18 cellular contexts compared by ENCODE assay signal in the genomic region with DNA sequence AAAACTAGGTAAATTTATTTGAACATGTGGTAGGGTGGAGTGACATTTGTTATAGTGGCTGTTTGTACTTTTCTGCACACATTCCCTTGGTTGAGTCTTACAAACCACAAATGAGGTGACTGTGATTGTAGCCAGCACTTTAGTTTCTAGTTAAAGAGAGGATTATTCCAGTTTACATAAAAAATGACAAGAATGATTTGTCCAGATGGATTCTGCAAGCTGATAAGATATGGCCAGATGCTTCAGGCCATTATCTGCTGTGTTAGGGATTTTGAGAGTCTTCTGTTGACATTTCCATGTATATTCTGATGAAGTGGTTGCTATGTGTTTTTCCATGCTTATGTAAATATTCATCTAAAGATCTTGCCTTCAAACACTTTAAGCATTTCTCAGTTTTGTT. TPM values are rescaled to one million over a fixed set of nuclear protein-coding genes. Genes with fewer than 3 reads are reported as not detected.
DNase-seq lines count a peak whose midpoint lies in the region; ATAC-seq and TF ChIP-seq lines count a peak whose summit lies in the region.
"Had no signal": no experiment of that assay in that cellular context is flagged by ENCODE, and none has a peak within 500 bp of the region (broad histone marks: within the 10 kb centered on the region; RNA-seq: fewer than 3 reads in every experiment).

No MANE protein-coding gene starts in this region.

- no peaks in the 10 kb centered on the region for H3K9me3 ChIP-seq in thyroid gland
- H3K9me3 ChIP-seq: right atrium auricular region, vagina had no signal

- DNase-seq in AG04449 (ENCODE audit: low read depth, low spot score) (peak; percentile 63), EH (ENCODE audit: low read depth) (peak; percentile 81), NCI-H69 (lab: John Stamatoyannopoulos, UW) (peak; percentile 52), fibroblast of the conjunctiva (ENCODE audit: low read depth) (peak; percentile 30), lower leg skin (ENCODE audit: low spot score in 2 of 2) (no peak), G401 (ENCODE audit: low spot score) (no peak), thyroid gland (no peak)
- DNase-seq: activated CD4-positive, CD25-positive, alpha-beta regulatory T cell treated with anti-CD3 and anti-CD28 coated beads, Interleukin-2, amount 50 U/mL, for 72 hours; activated T-cell treated with anti-CD3 and anti-CD28 coated beads, Interleukin-2, amount 50 U/mL, for 24 hours; amygdala; NCI-H1694; stimulated activated CD4-positive, alpha-beta T cell treated with anti-CD3 and anti-CD28 coated beads, Interleukin-4, amount 100 ng/mL, for 24 hours; stimulated activated naive CD4-positive, alpha-beta T cell; T-cell had no signal

- H3K36me3 ChIP-seq in thyroid gland, result no peaks in the 10 kb centered on the region
- H3K36me3 ChIP-seq: BLaER1 treated with 17β-estradiol and CSF1 and Interleukin-3, amounts not matched to agents 10 nM and 100 nM; right atrium auricular region; vagina had no signal

- H3K4me3 ChIP-seq in AG04449 (ENCODE audit: low read depth, low read length), result no peak overlapping the region
- H3K4me3 ChIP-seq in lower leg skin (ENCODE audit: low read depth, poor library complexity, severe bottlenecking), result no peak overlapping the region
- no peak overlapping the region for H3K4me3 ChIP-seq in thyroid gland (replicated peaks in 1 of 3)
- H3K4me3 ChIP-seq: BLaER1 treated with 17β-estradiol and CSF1 and Interleukin-3, amounts not matched to agents 10 nM and 100 nM; right atrium auricular region; vagina had no signal

- no peak for ATAC-seq in GM18517 (IDR thresholded peaks at IDR 0.05; ENCODE audit: unreplicated experiment)
- ATAC-seq: T-cell had no signal

- POLR2A ChIA-PET in AG04449 (lab: Yijun Ruan, JAX), result interaction anchor here (0.6 kb wide), 1 partner anchor 618 kb away, joined by 3 read pairs; no protein-coding TSS in a partner anchor

- no peaks in the 10 kb centered on the region for H3K27me3 ChIP-seq in thyroid gland
- H3K27me3 ChIP-seq: BLaER1 treated with 17β-estradiol and CSF1 and Interleukin-3, amounts not matched to agents 10 nM and 100 nM; right atrium auricular region; vagina had no signal

- no peaks in the 10 kb centered on the region for H3K4me1 ChIP-seq in thyroid gland
- H3K4me1 ChIP-seq: BLaER1 treated with 17β-estradiol and CSF1 and Interleukin-3, amounts not matched to agents 10 nM and 100 nM; right atrium auricular region had no signal

- in situ Hi-C loops in G401 (cut with HindIII; ENCODE audit: low sequenced_read_pairs), result no loop called here

- no peak for TF ChIP-seq CTCF in AG04449 (IDR thresholded peaks at IDR 0.05; ENCODE audit: insufficient read depth, low read length, missing control alignments)
- TF ChIP-seq CTCF in lower leg skin (IDR thresholded peaks at IDR 0.05), result no peak
- no peak for TF ChIP-seq CTCF in thyroid gland (IDR thresholded peaks at IDR 0.05)

- CTCF ChIA-PET in AG04449 (lab: Yijun Ruan, JAX), result interaction anchor here (0.6 to 1.9 kb wide), 4 partner anchors 31 to 635 kb away, joined by 3 to 7 read pairs (median 5); a partner anchor contains a TSS

- intact Hi-C loops in lower leg skin (cut with DNase I; ENCODE audit: low total_unique reads), result no loop called here
- intact Hi-C loops in thyroid gland (cut with DNase I), result no loop called here

- no peak overlapping the region for H3K27ac ChIP-seq in thyroid gland
- H3K27ac ChIP-seq: BLaER1 treated with 17β-estradiol and CSF1 and Interleukin-3, amounts not matched to agents 10 nM and 100 nM; right atrium auricular region; vagina had no signal

- no peak for TF ChIP-seq POLR2A in lower leg skin (IDR thresholded peaks at IDR 0.05)
- TF ChIP-seq POLR2A in thyroid gland (IDR thresholded peaks at IDR 0.05), result no peak

RNA-seq across cellular contexts. Expression of a gene that starts 31.0 kb away (rescaled TPM):
- 10 to 100 TPM in 3 of 4 donors, 1 to 10 TPM in 1; 5.7 to 12.2 (median 11.8) TPM for total RNA-seq in lower leg skin
- total RNA-seq in G401 (2014; rRNA removed; shearing (Covaris generic)), result 0.06 and 0.75 TPM in 2 replicates
- 10 to 100 TPM; 20.9 to 74.0 (median 30.2) TPM for total RNA-seq in thyroid gland

Comparison
In these comparisons a context has a peak if more than half of its experiments do, and no peak if none do; other contexts are left out.
1. DNase-seq: peak in AG04449 (single experiment), EH (single experiment), NCI-H69 (single experiment) and fibroblast of the conjunctiva (single experiment); none in lower leg skin (0 of 2), G401 (single experiment) and thyroid gland (0 of 2).